ENCODE assay signal across 20 cellular contexts in genomic region chr7:131648491-131648890, GRCh38.
DNase-seq lines count a peak whose midpoint lies in the region; ATAC-seq and TF ChIP-seq lines count a peak whose summit lies in the region.
"Had no signal": no experiment of that assay in that cellular context is flagged by ENCODE, and none has a peak within 500 bp of the region (broad histone marks: within the 10 kb centered on the region; RNA-seq: fewer than 3 reads in every experiment).

No MANE protein-coding gene starts in this region.

- in situ Hi-C loops in brain microvascular endothelial cell (cut with HindIII; ENCODE audit: low pct_ligation_motif_present, low sequenced_read_pairs): no loop called here

- no peak overlapping the region for H3K9ac ChIP-seq in HUES48 (ENCODE audit: low read depth, low read length)

- ATAC-seq in natural killer cell treated with Interleukin-12 subunit alpha and Interleukin-12 subunit beta and Interleukin-15 and Interleukin-18, amount 100 ng/mL, for 72 hours: no peak
- no peak for ATAC-seq in CD4-positive, alpha-beta T cell (ENCODE audit: poor library complexity)
- ATAC-seq: activated CD8-positive, alpha-beta T cell treated with anti-CD3 and anti-CD28 coated beads, Interleukin-2, amount 10 ng/mL, durations not matched to agents 7 days and 5 days; mucosa of descending colon had no signal

- no peaks in the 10 kb centered on the region for H3K9me3 Mint-ChIP-seq in natural killer cell treated with Interleukin-12 subunit alpha and Interleukin-12 subunit beta and Interleukin-15 and Interleukin-18, amount 100 ng/mL, for 72 hours
- H3K9me3 Mint-ChIP-seq in CD4-positive, alpha-beta T cell: no peaks in the 10 kb centered on the region
- H3K9me3 Mint-ChIP-seq: activated T-cell treated with anti-CD3 and anti-CD28 coated beads, Interleukin-2, amount 50 U/mL, for 24 hours had no signal

- H3K36me3 ChIP-seq in HUES48 (ENCODE audit: control insufficient read depth, insufficient read depth, low read length) (no peaks in the 10 kb centered on the region), mesodermal cell (ENCODE audit: control insufficient read depth, insufficient read depth, low read length) (no peaks in the 10 kb centered on the region), tibial nerve (no peaks in the 10 kb centered on the region), brain microvascular endothelial cell (replicated peaks) (no peaks in the 10 kb centered on the region)
- H3K36me3 ChIP-seq: Peyer's patch had no signal

- no peaks in the 10 kb centered on the region for H3K4me1 Mint-ChIP-seq in natural killer cell treated with Interleukin-12 subunit alpha and Interleukin-12 subunit beta and Interleukin-15 and Interleukin-18, amount 100 ng/mL, for 72 hours (ENCODE audit: low read depth in 2 of 2)
- no peaks in the 10 kb centered on the region for H3K4me1 Mint-ChIP-seq in CD4-positive, alpha-beta T cell (ENCODE audit: low read depth)

- intact Hi-C loops in CD4-positive, alpha-beta T cell (cut with DNase I, micrococcal nuclease): no loop called here

- H3K4me3 ChIP-seq in HUES48 (ENCODE audit: low read depth, low read length) (no peak overlapping the region), fibroblast of villous mesenchyme (ENCODE audit: low read depth, low read length) (no peak overlapping the region), mesodermal cell (ENCODE audit: extremely low read depth, insufficient read depth, low read length, poor library complexity, severe bottlenecking) (no peak overlapping the region), tibial nerve (no peak overlapping the region), brain microvascular endothelial cell (ENCODE audit: low read depth, low read length) (no peak overlapping the region)
- H3K4me3 ChIP-seq: mucosa of descending colon, Peyer's patch, SK-N-MC had no signal

- POLR2A ChIA-PET in CD4-positive, alpha-beta T cell (lab: Charles Lee): no interaction called here

- TF ChIP-seq POLR2A in tibial nerve (IDR thresholded peaks at IDR 0.05): no peak

- H3K27me3 ChIP-seq in HUES48 (ENCODE audit: control insufficient read depth, insufficient read depth, low read length): no peaks in the 10 kb centered on the region
- H3K27me3 ChIP-seq in tibial nerve: no peaks in the 10 kb centered on the region
- no peaks in the 10 kb centered on the region for H3K27me3 ChIP-seq in brain microvascular endothelial cell (replicated peaks)
- H3K27me3 ChIP-seq in CD4-positive, alpha-beta T cell (ENCODE audit: control insufficient read depth, insufficient read depth, low read length): no peaks in the 10 kb centered on the region
- H3K27me3 ChIP-seq: Peyer's patch had no signal

- H3K27ac ChIP-seq in HUES48 (ENCODE audit: low read depth, low read length) (peak overlapping the region; percentile 56), mesodermal cell (ENCODE audit: low read depth, low read length, severe bottlenecking) (peak overlapping the region; percentile 93), tibial nerve (peak overlapping the region; percentile 19 to 74 (median 60)), brain microvascular endothelial cell (no peak overlapping the region)
- H3K27ac ChIP-seq in CD4-positive, alpha-beta T cell (ENCODE audit: low read depth, low read length): no peak overlapping the region
- H3K27ac ChIP-seq: Peyer's patch, SK-N-MC had no signal

- H3K27me3 Mint-ChIP-seq in natural killer cell treated with Interleukin-12 subunit alpha and Interleukin-12 subunit beta and Interleukin-15 and Interleukin-18, amount 100 ng/mL, for 72 hours: peaks cover 5 to 17% of the 10 kb centered on the region in 2 donors
- peaks cover 7% of the 10 kb centered on the region for H3K27me3 Mint-ChIP-seq in CD4-positive, alpha-beta T cell

- DNase-seq in fibroblast of villous mesenchyme (ENCODE audit: low read depth): peak; percentile 48
- no peak for DNase-seq in tibial nerve (ENCODE audit: low spot score in 2 of 2)
- DNase-seq in brain microvascular endothelial cell: no peak
- no peak for DNase-seq in natural killer cell treated with Interleukin-12 subunit alpha and Interleukin-12 subunit beta and Interleukin-15 and Interleukin-18, amount 100 ng/mL, for 72 hours (ENCODE audit: low spot score)
- DNase-seq in CD4-positive, alpha-beta T cell: no peak
- DNase-seq: activated CD8-positive, alpha-beta T cell treated with anti-CD3 and anti-CD28 coated beads, Interleukin-2, amount 10 ng/mL, durations not matched to agents 7 days and 5 days; activated naive CD4-positive, alpha-beta T cell; activated T-cell treated with anti-CD3 and anti-CD28 coated beads, Interleukin-2, amount 50 U/mL, for 24 hours; foreskin melanocyte; left cardiac atrium; mucosa of descending colon; NCI-H1105; NCI-H2081 treated with DMSO at 0.1 percent for 48 hours; Peyer's patch; retina; stimulated activated CD4-positive, alpha-beta T cell treated with anti-CD3 and anti-CD28 coated beads, Interleukin-15, amount 100 ng/mL, for 24 hours; T1000 had no signal

- peaks cover 22% of the 10 kb centered on the region for H3K4me1 ChIP-seq in HUES48 (ENCODE audit: control insufficient read depth, insufficient read depth, low read length)
- peaks cover 27% of the 10 kb centered on the region for H3K4me1 ChIP-seq in mesodermal cell (ENCODE audit: control insufficient read depth, insufficient read depth, low read length, poor library complexity, severe bottlenecking)
- peaks cover 0 to 20% (median 0%) of the 10 kb centered on the region in 4 donors for H3K4me1 ChIP-seq in tibial nerve

- H3K27ac Mint-ChIP-seq in natural killer cell treated with Interleukin-12 subunit alpha and Interleukin-12 subunit beta and Interleukin-15 and Interleukin-18, amount 100 ng/mL, for 72 hours: no peak overlapping the region
- no peak overlapping the region for H3K27ac Mint-ChIP-seq in CD4-positive, alpha-beta T cell
- H3K27ac Mint-ChIP-seq: activated CD8-positive, alpha-beta T cell treated with anti-CD3 and anti-CD28 coated beads, Interleukin-2, amount 10 ng/mL, durations not matched to agents 7 days and 5 days; activated T-cell treated with anti-CD3 and anti-CD28 coated beads, Interleukin-2, amount 50 U/mL, for 24 hours had no signal

- CTCF ChIA-PET in CD4-positive, alpha-beta T cell (lab: Charles Lee): no interaction called here

- no peaks in the 10 kb centered on the region for H3K9me3 ChIP-seq in HUES48 (ENCODE audit: control insufficient read depth, insufficient read depth, low read length)
- H3K9me3 ChIP-seq in mesodermal cell (ENCODE audit: control insufficient read depth, low read length): no peaks in the 10 kb centered on the region
- H3K9me3 ChIP-seq in tibial nerve: no peaks in the 10 kb centered on the region
- no peaks in the 10 kb centered on the region for H3K9me3 ChIP-seq in CD4-positive, alpha-beta T cell (ENCODE audit: control insufficient read depth, low read length)
- H3K9me3 ChIP-seq: mucosa of descending colon, Peyer's patch had no signal

- WGBS in mesodermal cell (ENCODE audit: insufficient coverage in 2 of 2), 2 experiments: 0 to 44% methylated on average over 1 to 2 of the region's 3 CpGs
- 47 to 48% methylated on average over 3 of the region's 3 CpGs for WGBS in tibial nerve, 2 donors

- TF ChIP-seq EP300 in tibial nerve (IDR thresholded peaks at IDR 0.05): no peak

- no peak overlapping the region for H3K4me3 Mint-ChIP-seq in natural killer cell treated with Interleukin-12 subunit alpha and Interleukin-12 subunit beta and Interleukin-15 and Interleukin-18, amount 100 ng/mL, for 72 hours
- no peak overlapping the region for H3K4me3 Mint-ChIP-seq in CD4-positive, alpha-beta T cell
- H3K4me3 Mint-ChIP-seq: activated CD8-positive, alpha-beta T cell treated with anti-CD3 and anti-CD28 coated beads, Interleukin-2, amount 10 ng/mL, durations not matched to agents 7 days and 5 days; activated T-cell treated with anti-CD3 and anti-CD28 coated beads, Interleukin-2, amount 50 U/mL, for 24 hours had no signal

- TF ChIP-seq CTCF in fibroblast of villous mesenchyme (IDR thresholded peaks at IDR 0.05; ENCODE audit: insufficient read depth, low read depth, low read length) (no peak), tibial nerve (IDR thresholded peaks at IDR 0.05) (no peak), brain microvascular endothelial cell (IDR thresholded peaks at IDR 0.05; ENCODE audit: low read depth, low read length, missing control alignments) (no peak)
- no peak for TF ChIP-seq CTCF in CD4-positive, alpha-beta T cell (IDR thresholded peaks at IDR 0.05)

- H3K36me3 Mint-ChIP-seq in natural killer cell treated with Interleukin-12 subunit alpha and Interleukin-12 subunit beta and Interleukin-15 and Interleukin-18, amount 100 ng/mL, for 72 hours: no peaks in the 10 kb centered on the region
- H3K36me3 Mint-ChIP-seq in CD4-positive, alpha-beta T cell (ENCODE audit: low read depth): no peaks in the 10 kb centered on the region

Comparison
In these comparisons a context has a peak if more than half of its experiments do, and no peak if none do; other contexts are left out.
1. H3K27ac ChIP-seq: peak in HUES48 (single experiment), mesodermal cell (single experiment) and tibial nerve (4 of 4); none in brain microvascular endothelial cell (single experiment) and CD4-positive, alpha-beta T cell (single experiment).